In genomic region chr14:56797003-56797568, GRCh38 we compare ENCODE assay signal across 17 cellular contexts. TPM values are rescaled to one million over a fixed set of nuclear protein-coding genes. Genes with fewer than 3 reads are reported as not detected.
DNase-seq lines count a peak whose midpoint lies in the region; ATAC-seq and TF ChIP-seq lines count a peak whose summit lies in the region.
"Had no signal": no experiment of that assay in that cellular context is flagged by ENCODE, and none has a peak within 500 bp of the region (broad histone marks: within the 10 kb centered on the region; RNA-seq: fewer than 3 reads in every experiment).

No MANE protein-coding gene starts in this region.

- peak overlapping the region; percentile 96 for H3K23ac ChIP-seq in neuronal stem cell (ENCODE audit: low read depth, low read length, poor library complexity)

- no peak overlapping the region for H3K27ac ChIP-seq in CD8-positive, alpha-beta T cell (ENCODE audit: low read depth, low read length)
- H3K27ac ChIP-seq in GM23338 (ENCODE audit: low read depth) (no peak overlapping the region), endodermal cell (ENCODE audit: low read depth, low read length) (no peak overlapping the region), neuronal stem cell (replicated peaks; ENCODE audit: low read length) (no peak overlapping the region)
- H3K27ac ChIP-seq: brain microvascular endothelial cell, dorsolateral prefrontal cortex, SJCRH30 had no signal

- no peak for DNase-seq in CD8-positive, alpha-beta T cell
- DNase-seq in GM23338 (ENCODE audit: low spot score) (peak; percentile 50), endodermal cell (peak; percentile 70), neuronal stem cell (ENCODE audit: low spot score) (no peak)
- no peak for DNase-seq in activated effector memory CD4-positive, alpha-beta T cell treated with Interleukin-2 at 50 U/mL for 16 hours
- DNase-seq in effector CD8-positive, alpha-beta T cell (lab: John Stamatoyannopoulos, UW), result no peak
- DNase-seq: activated gamma-delta T cell, AML-193, brain microvascular endothelial cell, dorsolateral prefrontal cortex, hypothalamus, NCI-H1436, SJCRH30, T-helper 9 cell had no signal

- H3K4me3 ChIP-seq in CD8-positive, alpha-beta T cell (ENCODE audit: low read depth, low read length), result no peak overlapping the region
- H3K4me3 ChIP-seq in GM23338 (peak overlapping the region; percentile 62), endodermal cell (ENCODE audit: low read length) (no peak overlapping the region), neuronal stem cell (ENCODE audit: low read length in 2 of 2) (no peak overlapping the region)
- H3K4me3 ChIP-seq: SJCRH30 had no signal

- H4K91ac ChIP-seq in neuronal stem cell (ENCODE audit: low read depth, low read length, poor library complexity), result no peak overlapping the region

- peaks cover 13% of the 10 kb centered on the region for H3K79me2 ChIP-seq in GM23338 (replicated peaks; ENCODE audit: insufficient read depth)

- peaks cover 4% of the 10 kb centered on the region for H3K4me1 ChIP-seq in CD8-positive, alpha-beta T cell (ENCODE audit: insufficient read depth, low read length)
- H3K4me1 ChIP-seq in GM23338 (ENCODE audit: insufficient read depth), result peaks cover 61% of the 10 kb centered on the region
- peaks cover 5% of the 10 kb centered on the region for H3K4me1 ChIP-seq in endodermal cell (ENCODE audit: control insufficient read depth, insufficient read depth, low read length)
- H3K4me1 ChIP-seq in neuronal stem cell (ENCODE audit: control insufficient read depth in 2 of 2, insufficient read depth in 1 of 2, low read depth in 1 of 2, low read length in 2 of 2), result peaks cover 0 to 36% of the 10 kb centered on the region in 2 donors
- H3K4me1 ChIP-seq: SJCRH30 had no signal

- CTCF ChIA-PET in CD8-positive, alpha-beta T cell (lab: Charles Lee), result no interaction called here

- peak overlapping the region; percentile 56 for H2BK120ac ChIP-seq in neuronal stem cell (ENCODE audit: low read depth, low read length)

- H2BK15ac ChIP-seq in neuronal stem cell (ENCODE audit: low read length), result no peak overlapping the region

- no peak overlapping the region for H2BK12ac ChIP-seq in neuronal stem cell (ENCODE audit: low read length)

- no peaks in the 10 kb centered on the region for H4K20me1 ChIP-seq in GM23338 (replicated peaks; ENCODE audit: insufficient read depth)

- peaks cover 26% of the 10 kb centered on the region for H3K27me3 ChIP-seq in CD8-positive, alpha-beta T cell (ENCODE audit: insufficient read depth, low read length)
- peaks cover 95% of the 10 kb centered on the region for H3K27me3 ChIP-seq in GM23338 (ENCODE audit: insufficient read depth)
- no peaks in the 10 kb centered on the region for H3K27me3 ChIP-seq in endodermal cell (ENCODE audit: control insufficient read depth, insufficient read depth, low read length, poor library complexity, severe bottlenecking)
- H3K27me3 ChIP-seq in neuronal stem cell (ENCODE audit: control insufficient read depth in 3 of 3, insufficient read depth in 3 of 3, low read depth in 1 of 3, low read length in 3 of 3), result peaks cover 3 to 96% (median 14%) of the 10 kb centered on the region in 3 experiments
- H3K27me3 ChIP-seq: SJCRH30 had no signal

- H3K27me3 Mint-ChIP-seq in CD8-positive, alpha-beta T cell (ENCODE audit: low read depth), result peaks cover 62% of the 10 kb centered on the region
- H3K27me3 Mint-ChIP-seq in GM23338 (ENCODE audit: insufficient read depth, low read depth, poor library complexity), result peaks cover 65% of the 10 kb centered on the region
- H3K27me3 Mint-ChIP-seq in endodermal cell (ENCODE audit: insufficient read depth), result peaks cover 13% of the 10 kb centered on the region

- TF ChIP-seq CTCF in CD8-positive, alpha-beta T cell (IDR thresholded peaks at IDR 0.05), result no peak
- no peak for TF ChIP-seq CTCF in GM23338 (conservative IDR thresholded peaks at IDR 0.05; ENCODE audit: low read depth in 2 of 2)
- no peak for TF ChIP-seq CTCF in endodermal cell (conservative IDR thresholded peaks at IDR 0.05)

- no peak overlapping the region for H3K4ac ChIP-seq in neuronal stem cell (ENCODE audit: low read length)

- peak overlapping the region; percentile 7 for H3K9ac ChIP-seq in endodermal cell (ENCODE audit: extremely low read depth, low read length, poor library complexity, severe bottlenecking)
- no peak overlapping the region for H3K9ac ChIP-seq in neuronal stem cell (ENCODE audit: low read depth, low read length, poor library complexity)

- no peak for ATAC-seq in CD8-positive, alpha-beta T cell
- ATAC-seq in GM23338, result no peak
- ATAC-seq in HG03095 (IDR thresholded peaks at IDR 0.05; ENCODE audit: unreplicated experiment), result no peak
- no peak for ATAC-seq in HG03565 (IDR thresholded peaks at IDR 0.05; ENCODE audit: unreplicated experiment)

- H3K9me3 ChIP-seq in CD8-positive, alpha-beta T cell (ENCODE audit: low read length), result no peaks in the 10 kb centered on the region
- H3K9me3 ChIP-seq in endodermal cell (ENCODE audit: control insufficient read depth, low read length) (no peaks in the 10 kb centered on the region), neuronal stem cell (replicated peaks in 1 of 2; ENCODE audit: control insufficient read depth in 2 of 2, insufficient read depth in 1 of 2, low read depth in 1 of 2, low read length in 2 of 2) (peaks cover 0 to 6% of the 10 kb centered on the region in 2 donors)
- H3K9me3 ChIP-seq: SJCRH30 had no signal

- H3K9me3 Mint-ChIP-seq in CD8-positive, alpha-beta T cell, result no peaks in the 10 kb centered on the region
- H3K9me3 Mint-ChIP-seq in GM23338, result no peaks in the 10 kb centered on the region
- H3K9me3 Mint-ChIP-seq in endodermal cell, result no peaks in the 10 kb centered on the region

- peaks cover 18% of the 10 kb centered on the region for H3K4me1 Mint-ChIP-seq in CD8-positive, alpha-beta T cell (ENCODE audit: low read depth)
- H3K4me1 Mint-ChIP-seq in GM23338 (peaks cover 61% of the 10 kb centered on the region), endodermal cell (peaks cover 64% of the 10 kb centered on the region)

- peaks cover 3% of the 10 kb centered on the region; the same call in 1 of the 2 replicates for H3K9me2 ChIP-seq in GM23338 (ENCODE audit: insufficient read depth)

- H3K36me3 ChIP-seq in CD8-positive, alpha-beta T cell (ENCODE audit: insufficient read depth, low read length), result no peaks in the 10 kb centered on the region
- H3K36me3 ChIP-seq in GM23338 (ENCODE audit: insufficient read depth), result peaks cover 5% of the 10 kb centered on the region; the same call in 1 of the 2 replicates
- H3K36me3 ChIP-seq in endodermal cell (ENCODE audit: control insufficient read depth, insufficient read depth, low read length), result peaks cover 28% of the 10 kb centered on the region
- peaks cover 0 to 12% of the 10 kb centered on the region in 2 donors for H3K36me3 ChIP-seq in neuronal stem cell (replicated peaks in 1 of 2; ENCODE audit: control insufficient read depth in 2 of 2, insufficient read depth in 2 of 2, low read length in 2 of 2)
- H3K36me3 ChIP-seq: brain microvascular endothelial cell, SJCRH30 had no signal

- H3K27ac Mint-ChIP-seq in CD8-positive, alpha-beta T cell, result no peak overlapping the region
- H3K27ac Mint-ChIP-seq in GM23338, result no peak overlapping the region; the same call in 1 of the 2 replicates
- H3K27ac Mint-ChIP-seq in endodermal cell, result peak overlapping the region; percentile 81

- H3F3A ChIP-seq in GM23338 (replicated peaks; ENCODE audit: low read depth), result peaks cover 22% of the 10 kb centered on the region

- H3K4me3 Mint-ChIP-seq in CD8-positive, alpha-beta T cell, result peak overlapping the region; percentile 35
- H3K4me3 Mint-ChIP-seq in GM23338 (peak overlapping the region; percentile 81), endodermal cell (peak overlapping the region; percentile 86)

- H2BK5ac ChIP-seq in neuronal stem cell (ENCODE audit: low read length), result no peak overlapping the region

- H2AFZ ChIP-seq in GM23338 (peak overlapping the region; percentile 40; the same call in 1 of the 2 replicates), neuronal stem cell (ENCODE audit: low read length) (peak overlapping the region; percentile 83)

- peak overlapping the region; percentile 95 for H3K18ac ChIP-seq in neuronal stem cell (ENCODE audit: low read length)

- H3K4me2 ChIP-seq in GM23338, result peak overlapping the region; percentile 78
- peak overlapping the region; percentile 41 for H3K4me2 ChIP-seq in neuronal stem cell (ENCODE audit: insufficient read depth, low read length, poor library complexity, severe bottlenecking)

- 30 to 42% methylated on average over 17 to 23 of the region's 23 CpGs for WGBS in endodermal cell (ENCODE audit: insufficient coverage in 1 of 2, insufficient read length in 1 of 2), 2 experiments
- no CpG with 5 or more reads among the region's 23 CpGs for WGBS in neuronal stem cell (ENCODE audit: extremely low coverage in 2 of 2, insufficient read length in 2 of 2, insufficient replicate concordance in 1 of 2), 2 donors

- intact Hi-C loops in CD8-positive, alpha-beta T cell (cut with DNase I, micrococcal nuclease), result no loop called here

- no peak overlapping the region for H2AK5ac ChIP-seq in neuronal stem cell (ENCODE audit: low read depth, low read length)

- H3K14ac ChIP-seq in neuronal stem cell (ENCODE audit: low read length), result no peak overlapping the region

- H3K36me3 Mint-ChIP-seq in CD8-positive, alpha-beta T cell, result no peaks in the 10 kb centered on the region
- H3K36me3 Mint-ChIP-seq in GM23338 (ENCODE audit: low read depth) (peaks cover 23% of the 10 kb centered on the region), endodermal cell (ENCODE audit: low read depth) (peaks cover 20% of the 10 kb centered on the region)

- H4K8ac ChIP-seq in neuronal stem cell (ENCODE audit: low read depth, low read length), result no peak overlapping the region

- POLR2A ChIA-PET in CD8-positive, alpha-beta T cell (lab: Charles Lee), result no interaction called here

- H3K79me1 ChIP-seq in neuronal stem cell (ENCODE audit: low read depth, low read length), result no peaks in the 10 kb centered on the region

TF ChIP-seq in GM23338, 12 proteins besides CTCF, POLR2A, EP300 and RAD21 (continues in another document):
- TF ChIP-seq EZH2 (IDR thresholded peaks at IDR 0.05; ENCODE audit: low read depth, unreplicated experiment) (no peak), POLR2AphosphoS5 (IDR thresholded peaks at IDR 0.05; ENCODE audit: low read depth) (no peak), ZNF331 (CRISPR knock-in tag; IDR thresholded peaks at IDR 0.05; ENCODE audit: low read depth) (no peak), ZNF114 (CRISPR knock-in tag; IDR thresholded peaks at IDR 0.05) (no peak), STAT1 (IDR thresholded peaks at IDR 0.05; ENCODE audit: unreplicated experiment) (no peak), NANOG (IDR thresholded peaks at IDR 0.05; ENCODE audit: borderline replicate concordance) (no peak)

RNA-seq across cellular contexts. Expression of gene OTX2, which starts 13.2 kb away (rescaled TPM):
- total RNA-seq in CD8-positive, alpha-beta T cell, result not detected
- 21.2 and 23.9 TPM in 2 replicates for total RNA-seq in GM23338 (2014; rRNA removed; shearing (Covaris generic))
- polyA plus RNA-seq in GM23338 (2016; fragmentation: Nextera tagmentation; extraction: Ambion mirVana), result 13.6 and 16.5 TPM in 2 replicates
- 100 to 1,000 TPM; 321 to 348 TPM for total RNA-seq in endodermal cell
- 103 TPM for polyA plus RNA-seq in endodermal cell (2013, experiment 1 of 2)
- 110 TPM for polyA plus RNA-seq in endodermal cell (2013, experiment 2 of 2)
- 271 TPM for polyA plus RNA-seq in neuronal stem cell (2013, experiment 1 of 2)
- polyA plus RNA-seq in neuronal stem cell (2013, experiment 2 of 2), result 277 TPM
- total RNA-seq: lower leg skin, SJCRH30 had no signal

Comparison
In these comparisons a context has a peak if more than half of its experiments do, and no peak if none do; other contexts are left out.
1. DNase-seq: peak in GM23338 (single experiment) and endodermal cell (single experiment); none in CD8-positive, alpha-beta T cell (0 of 7), neuronal stem cell (single experiment), activated effector memory CD4-positive, alpha-beta T cell treated with Interleukin-2 at 50 U/mL for 16 hours (single experiment) and effector CD8-positive, alpha-beta T cell (single experiment).
2. H3K4me3 Mint-ChIP-seq: peak in every context shown above with its lines; median percentile 86 in endodermal cell; 81 in GM23338; 35 in CD8-positive, alpha-beta T cell.
3. RNA of gene OTX2, which starts 13.2 kb away (total RNA-seq): 321 to 348 TPM in endodermal cell and 21.2 to 23.9 TPM in GM23338; not detected in CD8-positive, alpha-beta T cell; every median in the first group is over 10 times any median in the second.